Comparison of ENCODE assay signal across 19 cellular contexts in genomic region chr5:142295960-142296860, GRCh38. TPM values are rescaled to one million over a fixed set of nuclear protein-coding genes. Genes with fewer than 3 reads are reported as not detected.
DNase-seq lines count a peak whose midpoint lies in the region; ATAC-seq, FAIRE-seq and TF ChIP-seq lines count a peak whose summit lies in the region.
"Had no signal": no experiment of that assay in that cellular context is flagged by ENCODE, and none has a peak within 500 bp of the region (broad histone marks: within the 10 kb centered on the region; RNA-seq: fewer than 3 reads in every experiment).

No MANE protein-coding gene starts in this region.

- BruUV-seq in endothelial cell of umbilical vein (replicated peaks; lab: Mats Ljungman, UMichigan): TSS peak; percentile 86

- intact Hi-C loops in heart left ventricle (cut with DNase I) (loop anchor here in 1 of 10 donors (2.0 kb wide), 1 partner anchor 21 kb away; no protein-coding TSS in a partner anchor), cardiac septum (cut with DNase I) (loop anchor here (2.0 kb wide), 2 partner anchors 21 to 29 kb away; partner anchors contain the start of gene SPRY4), endothelial cell of umbilical vein (cut with micrococcal nuclease) (loop anchor here (2.0 kb wide), 3 partner anchors 73 to 615 kb away; no protein-coding TSS in a partner anchor), tibial artery (cut with DNase I; ENCODE audit: low total_unique reads) (no loop called here)

- peak overlapping the region; percentile 88 for H3K27ac Mint-ChIP-seq in mesothelial cell of epicardium
- H3K27ac Mint-ChIP-seq: CD14-positive monocyte had no signal

- DNase-seq in heart left ventricle: no peak
- DNase-seq in cardiac septum (ENCODE audit: low spot score): no peak
- DNase-seq in endothelial cell of umbilical vein (ENCODE audit: low read depth, low spot score): no peak
- no peak for DNase-seq in mesothelial cell of epicardium (ENCODE audit: low spot score in 2 of 2, unreplicated experiment in 2 of 2)
- no peak for DNase-seq in tibial artery
- no peak for DNase-seq in NCI-H1105 treated with DMSO at 0.1 percent for 48 hours (lab: John Stamatoyannopoulos, UW)
- DNase-seq: activated CD4-positive, CD25-positive, alpha-beta regulatory T cell; NCI-H2171; stimulated activated naive CD8-positive, alpha-beta T cell treated with anti-CD3 and anti-CD28 coated beads, Interleukin-15, Interleukin-2, amounts not matched to agents 100 U/mL and 50 U/mL, for 24 hours; T-helper 1 cell; uterus had no signal

- peaks cover 29% of the 10 kb centered on the region for H3K4me1 Mint-ChIP-seq in mesothelial cell of epicardium
- H3K4me1 Mint-ChIP-seq: CD14-positive monocyte had no signal

- no peaks in the 10 kb centered on the region for H4K20me1 ChIP-seq in endothelial cell of umbilical vein (replicated peaks; ENCODE audit: control insufficient read depth, extremely low read depth, insufficient read depth, low read length)

- CTCF ChIA-PET in endothelial cell of umbilical vein (lab: Charles Lee): interaction anchor here (0.8 to 2.1 kb wide), 18 partner anchors 9 to 287 kb away, joined by 3 to 11 read pairs (median 4); partner anchors contain the start of gene SPRY4

- H3K9ac ChIP-seq in endothelial cell of umbilical vein (replicated peaks; ENCODE audit: extremely low read depth, insufficient read depth, low read length): peak overlapping the region; percentile 79
- H3K9ac ChIP-seq: KMS-11 had no signal

- no peak for TF ChIP-seq POLR2A in heart left ventricle (IDR thresholded peaks at IDR 0.05)
- TF ChIP-seq POLR2A in endothelial cell of umbilical vein (IDR thresholded peaks at IDR 0.05; ENCODE audit: low read depth, low read length): no peak

- TF ChIP-seq CTCF in heart left ventricle (IDR thresholded peaks at IDR 0.05) (no peak), endothelial cell of umbilical vein (IDR thresholded peaks at IDR 0.05; ENCODE audit: extremely low read depth in 1 of 2, insufficient read depth in 1 of 2, low read depth in 1 of 2, low read length in 2 of 2) (no peak), mesothelial cell of epicardium (IDR thresholded peaks at IDR 0.05; ENCODE audit: unreplicated experiment) (no peak), tibial artery (IDR thresholded peaks at IDR 0.05) (no peak)

- no peaks in the 10 kb centered on the region for H3K27me3 Mint-ChIP-seq in mesothelial cell of epicardium (ENCODE audit: low read depth)

- POLR2A ChIA-PET in endothelial cell of umbilical vein (lab: Charles Lee): interaction anchor here (1.1 to 1.2 kb wide), 2 partner anchors 9 to 28 kb away, joined by 3 to 4 read pairs; partner anchors contain the start of gene SPRY4

- no peak overlapping the region for H3K4me3 Mint-ChIP-seq in mesothelial cell of epicardium
- H3K4me3 Mint-ChIP-seq: CD14-positive monocyte had no signal

- dilution Hi-C loops in endothelial cell of umbilical vein (cut with MboI; ENCODE audit: extremely low pct_ligation_motif_present, low sequenced_read_pairs): no loop called here

- H2AFZ ChIP-seq in endothelial cell of umbilical vein (ENCODE audit: low read depth, low read length): no peak overlapping the region

- no peaks in the 10 kb centered on the region for H3K36me3 Mint-ChIP-seq in mesothelial cell of epicardium
- H3K36me3 Mint-ChIP-seq: CD14-positive monocyte had no signal

- WGBS in heart left ventricle, 4 donors: 64 to 70% (median 68%) methylated on average over 8 of the region's 8 CpGs

- H3K27me3 ChIP-seq in heart left ventricle (no peaks in the 10 kb centered on the region), endothelial cell of umbilical vein (ENCODE audit: control insufficient read depth in 2 of 2, insufficient read depth in 2 of 2, low read length in 2 of 2) (no peaks in the 10 kb centered on the region), tibial artery (no peaks in the 10 kb centered on the region)
- H3K27me3 ChIP-seq: uterus had no signal

- H3K4me1 ChIP-seq in heart left ventricle (peaks cover 4 to 53% (median 32%) of the 10 kb centered on the region in 12 donors), endothelial cell of umbilical vein (ENCODE audit: control insufficient read depth, extremely low read depth, insufficient read depth, low read length) (peaks cover 42% of the 10 kb centered on the region), tibial artery (peaks cover 0 to 48% (median 25%) of the 10 kb centered on the region in 4 donors)
- H3K4me1 ChIP-seq: uterus had no signal

- H3K9me3 Mint-ChIP-seq in mesothelial cell of epicardium: no peaks in the 10 kb centered on the region

- H3K4me2 ChIP-seq in endothelial cell of umbilical vein (ENCODE audit: insufficient read depth, low read length): peak overlapping the region; percentile 46
- H3K4me2 ChIP-seq: KMS-11 had no signal

- peak overlapping the region in 10 of 12 donors; percentile 2 to 76 (median 52) for H3K27ac ChIP-seq in heart left ventricle
- H3K27ac ChIP-seq in endothelial cell of umbilical vein (ENCODE audit: insufficient read depth, low read depth, low read length): peak overlapping the region; percentile 99
- peak overlapping the region; percentile 60 to 70 for H3K27ac ChIP-seq in tibial artery
- H3K27ac ChIP-seq: HL-60, KMS-11, uterus had no signal

- H3K9me3 ChIP-seq in heart left ventricle: no peaks in the 10 kb centered on the region
- no peaks in the 10 kb centered on the region for H3K9me3 ChIP-seq in endothelial cell of umbilical vein (replicated peaks; ENCODE audit: control insufficient read depth, insufficient read depth, low read length)
- no peaks in the 10 kb centered on the region for H3K9me3 ChIP-seq in tibial artery
- H3K9me3 ChIP-seq: uterus had no signal

- H3K9me1 ChIP-seq in endothelial cell of umbilical vein (replicated peaks; ENCODE audit: control insufficient read depth, extremely low read depth, insufficient read depth, low read length): no peaks in the 10 kb centered on the region

- H3K4me3 ChIP-seq in heart left ventricle (no peak overlapping the region), endothelial cell of umbilical vein (replicated peaks in 1 of 3; ENCODE audit: insufficient read depth in 1 of 3, low read depth in 1 of 3, low read length in 3 of 3) (no peak overlapping the region), tibial artery (no peak overlapping the region)
- H3K4me3 ChIP-seq: uterus had no signal

- no peak for FAIRE-seq in endothelial cell of umbilical vein (lab: Jason Lieb, UNC)
- FAIRE-seq: A204.1, GM18507 had no signal

- peaks cover 2% of the 10 kb centered on the region for H3K79me2 ChIP-seq in endothelial cell of umbilical vein (ENCODE audit: control insufficient read depth, insufficient read depth, low read length)

- ATAC-seq in heart left ventricle (no peak), GM18868 (IDR thresholded peaks at IDR 0.05; ENCODE audit: unreplicated experiment) (no peak), GM21423 (IDR thresholded peaks at IDR 0.05; ENCODE audit: unreplicated experiment) (no peak)
- ATAC-seq: stimulated activated naive CD8-positive, alpha-beta T cell treated with anti-CD3 and anti-CD28 coated beads, Interleukin-15, Interleukin-2, amounts not matched to agents 100 U/mL and 50 U/mL, for 24 hours had no signal

- no peaks in the 10 kb centered on the region for H3K36me3 ChIP-seq in heart left ventricle
- H3K36me3 ChIP-seq in endothelial cell of umbilical vein (ENCODE audit: control insufficient read depth in 2 of 2, extremely low read depth in 1 of 2, insufficient read depth in 2 of 2, low read length in 2 of 2): no peaks in the 10 kb centered on the region
- H3K36me3 ChIP-seq in tibial artery: no peaks in the 10 kb centered on the region
- H3K36me3 ChIP-seq: uterus had no signal

TF ChIP-seq in endothelial cell of umbilical vein, 7 proteins besides CTCF, POLR2A, EP300 and RAD21:
- no peak for TF ChIP-seq POLR2AphosphoS5 (IDR thresholded peaks at IDR 0.05; ENCODE audit: insufficient read depth, low read depth, low read length)
- TF ChIP-seq MAX (IDR thresholded peaks at IDR 0.05; ENCODE audit: insufficient read depth, insufficient read length): no peak
- TF ChIP-seq MYC (IDR thresholded peaks at IDR 0.05; ENCODE audit: low read depth, low read length): no peak
- TF ChIP-seq EZH2 (IDR thresholded peaks at IDR 0.05; ENCODE audit: borderline replicate concordance, low read depth, low read length, severe bottlenecking): no peak
- no peak for TF ChIP-seq FOS (IDR thresholded peaks at IDR 0.05; ENCODE audit: borderline replicate concordance, insufficient read depth, low read length)

RNA-seq across cellular contexts. Expression of gene SPRY4, which starts 28.6 kb away (rescaled TPM):
- total RNA-seq in heart left ventricle (10 to 100 TPM in 5 of 9 donors, 1 to 10 TPM in 4; 4.5 to 21.3 (median 13.8) TPM), cardiac septum (20.6 TPM), endothelial cell of umbilical vein (33.9 and 49.5 TPM in 2 replicates), mesothelial cell of epicardium (21.3 to 21.5 TPM (median 21.4 TPM) in 3 replicates)
- polyA plus RNA-seq in heart left ventricle (1 to 10 TPM; 4.5 to 7.2 TPM), endothelial cell of umbilical vein (9.3 and 11.0 TPM in 2 replicates)
- polyA plus RNA-seq in endothelial cell of umbilical vein (2011; cell fraction: cytosol; rRNA removed): 5.0 and 5.8 TPM in 2 replicates
- 25.1 and 30.8 TPM in 2 replicates for polyA plus RNA-seq in endothelial cell of umbilical vein (2011; cell fraction: nucleus; rRNA removed)
- 13.8 TPM in 2 replicates for polyA plus RNA-seq in endothelial cell of umbilical vein (2012)
- 26.3 and 27.7 TPM in 2 replicates for polyA minus RNA-seq in endothelial cell of umbilical vein
- polyA minus RNA-seq in endothelial cell of umbilical vein (2011; cell fraction: cytosol; rRNA and poly(A)+ RNA removed): not detected
- 36.6 and 53.5 TPM in 2 replicates for polyA minus RNA-seq in endothelial cell of umbilical vein (2011; cell fraction: nucleus; rRNA and poly(A)+ RNA removed)
- total RNA-seq: mononuclear cell had no signal
- polyA plus RNA-seq: CD14-positive monocyte had no signal
